ENCODE assay signal across 8 cellular contexts in the genomic region with DNA sequence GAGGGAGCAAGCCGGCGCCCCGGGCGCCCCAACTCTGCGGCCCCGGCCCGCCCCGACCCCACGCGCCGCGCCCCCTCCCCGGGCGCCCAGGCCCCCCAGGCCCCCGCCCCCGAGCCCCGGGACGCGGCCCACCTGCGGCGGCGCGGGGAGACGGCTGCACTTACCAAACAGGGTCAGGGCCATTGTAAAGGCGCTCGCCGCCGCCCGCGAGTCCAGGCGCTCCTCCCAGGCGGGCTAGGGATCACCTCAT. TPM values are rescaled to one million over a fixed set of nuclear protein-coding genes. Genes with fewer than 3 reads are reported as not detected.
A peak's percentile ranks its signal among the peaks of the same experiment; 100 is the strongest.
DNase-seq lines count a peak whose midpoint lies in the region; ATAC-seq and TF ChIP-seq lines count a peak whose summit lies in the region.

No MANE protein-coding gene starts in this region.

- in situ Hi-C loops in brain microvascular endothelial cell (cut with HindIII; ENCODE audit: low pct_ligation_motif_present, low sequenced_read_pairs): no loop called here

- no peak for TF ChIP-seq CTCF in cardiac muscle cell (IDR thresholded peaks at IDR 0.05; ENCODE audit: low read depth, low read length)
- TF ChIP-seq CTCF in brain microvascular endothelial cell (IDR thresholded peaks at IDR 0.05; ENCODE audit: low read depth, low read length, missing control alignments): no peak
- no peak for TF ChIP-seq CTCF in lower leg skin (IDR thresholded peaks at IDR 0.05)
- TF ChIP-seq CTCF in upper lobe of left lung (IDR thresholded peaks at IDR 0.05): no peak

- TF ChIP-seq EP300 in upper lobe of left lung (IDR thresholded peaks at IDR 0.05): no peak

- no peaks in the 10 kb centered on the region for H3K27me3 ChIP-seq in cardiac muscle cell
- no peaks in the 10 kb centered on the region for H3K27me3 ChIP-seq in HUES6 (ENCODE audit: control insufficient read depth, insufficient read depth, low read length)
- no peaks in the 10 kb centered on the region for H3K27me3 ChIP-seq in brain microvascular endothelial cell (replicated peaks)
- peaks cover 0 to 13% (median 8%) of the 10 kb centered on the region in 4 donors for H3K27me3 ChIP-seq in upper lobe of left lung

- DNase-seq in cardiac muscle cell (ENCODE audit: low read depth in 1 of 2, low spot score in 1 of 2) (peak in 1 of 2 donors; percentile 54), cardiac septum (ENCODE audit: low spot score) (no peak), brain microvascular endothelial cell (no peak), lower leg skin (ENCODE audit: low spot score in 2 of 2) (peak in 1 of 2 donors; percentile 84), upper lobe of left lung (peak in 1 of 2 donors; percentile 87), cerebellum (ENCODE audit: low spot score) (no peak)
- DNase-seq in stimulated activated naive CD4-positive, alpha-beta T cell (lab: John Stamatoyannopoulos, UW): no peak

- peaks cover 33% of the 10 kb centered on the region for H3K4me1 ChIP-seq in cardiac muscle cell (ENCODE audit: low read depth)
- H3K4me1 ChIP-seq in HUES6 (ENCODE audit: control insufficient read depth, insufficient read depth, low read length): peaks cover 45% of the 10 kb centered on the region
- H3K4me1 ChIP-seq in upper lobe of left lung: peaks cover 9 to 26% (median 15%) of the 10 kb centered on the region in 4 donors

- H3K9me3 ChIP-seq in cardiac muscle cell (ENCODE audit: low read depth) (no peaks in the 10 kb centered on the region), HUES6 (ENCODE audit: control insufficient read depth, insufficient read depth, low read depth, low read length) (no peaks in the 10 kb centered on the region), upper lobe of left lung (no peaks in the 10 kb centered on the region)

- intact Hi-C loops in cardiac septum (cut with DNase I): loop anchor here (10.0 kb wide), 1 partner anchor 160 kb away; the partner anchor contains the start of gene ATF2
- intact Hi-C loops in lower leg skin (cut with DNase I; ENCODE audit: low total_unique reads): no loop called here

- TF ChIP-seq POLR2A in lower leg skin (IDR thresholded peaks at IDR 0.05) (no peak), upper lobe of left lung (IDR thresholded peaks at IDR 0.05) (no peak)

- H3K9ac ChIP-seq in HUES6 (ENCODE audit: low read length): peak overlapping the region; percentile 84

- H3K4me3 ChIP-seq in cardiac muscle cell (peak overlapping the region; percentile 100), HUES6 (ENCODE audit: low read depth, low read length) (peak overlapping the region; percentile 97), brain microvascular endothelial cell (ENCODE audit: low read depth, low read length) (peak overlapping the region; percentile 67), lower leg skin (ENCODE audit: low read depth, poor library complexity, severe bottlenecking) (peak overlapping the region; percentile 47), upper lobe of left lung (peak overlapping the region; percentile 67 to 80 (median 78))

- H3K27ac ChIP-seq in cardiac muscle cell: peak overlapping the region; percentile 74
- peak overlapping the region; percentile 84 for H3K27ac ChIP-seq in HUES6 (ENCODE audit: low read depth, low read length)
- peak overlapping the region; percentile 5 for H3K27ac ChIP-seq in brain microvascular endothelial cell
- peak overlapping the region; percentile 71 to 91 (median 82) for H3K27ac ChIP-seq in upper lobe of left lung

- H3K36me3 ChIP-seq in cardiac muscle cell (no peaks in the 10 kb centered on the region), HUES6 (ENCODE audit: control insufficient read depth, insufficient read depth, low read length) (no peaks in the 10 kb centered on the region), brain microvascular endothelial cell (replicated peaks) (no peaks in the 10 kb centered on the region), upper lobe of left lung (no peaks in the 10 kb centered on the region)

- ATAC-seq in upper lobe of left lung (ENCODE audit: low FRiP score in 2 of 2): peak in 1 of 2 donors; percentile 58

- WGBS in lower leg skin, 2 donors: 0 to 1% methylated on average over 10 to 13 of the region's 32 CpGs
- 10% methylated on average over 2 of the region's 32 CpGs; no CpG with 5 or more reads in 1 of the 2 donors for WGBS in upper lobe of left lung, 2 donors

RNA-seq across cellular contexts. Expression of gene CHN1, which starts 0.5 kb away (rescaled TPM):
- total RNA-seq in cardiac muscle cell (47.0 and 64.3 TPM in 2 replicates), cardiac septum (23.8 TPM), lower leg skin (1 to 10 TPM; 2.7 to 6.1 (median 3.4) TPM), upper lobe of left lung (10 to 100 TPM in 3 of 6 donors, 1 to 10 TPM in 3; 7.2 to 27.1 (median 11.0) TPM), cerebellum (37.3 TPM)
- polyA plus RNA-seq in cardiac muscle cell: 70.8 and 90.2 TPM in 2 replicates

Comparison
In these comparisons a context has a peak if more than half of its experiments do, and no peak if none do; other contexts are left out.
1. H3K27ac ChIP-seq: peak in every context shown above with its lines; median percentile 84 in HUES6; 82 in upper lobe of left lung; 74 in cardiac muscle cell; 5 in brain microvascular endothelial cell.
2. H3K4me3 ChIP-seq: peak in every context shown above with its lines; median percentile 100 in cardiac muscle cell; 97 in HUES6; 78 in upper lobe of left lung; 67 in brain microvascular endothelial cell; 47 in lower leg skin.